Comparison of ENCODE assay signal across 8 cellular contexts in genomic region chr16:1645914-1646525, GRCh38. TPM values are rescaled to one million over a fixed set of nuclear protein-coding genes. Genes with fewer than 3 reads are reported as not detected.
DNase-seq lines count a peak whose midpoint lies in the region; TF ChIP-seq lines count a peak whose summit lies in the region.

No MANE protein-coding gene starts in this region.

- H3K4me1 Mint-ChIP-seq in T-helper 1 cell treated with Interleukin-12 subunit alpha and Interleukin-12 subunit beta and Interleukin-4 antibody, amounts not matched to agents 30 μg/mL and 1 μg/mL, for 36 hours (ENCODE audit: low read depth), result peaks cover 19% of the 10 kb centered on the region
- peaks cover 17% of the 10 kb centered on the region for H3K4me1 Mint-ChIP-seq in MCF 10A (ENCODE audit: insufficient read depth, unreplicated experiment)
- H3K4me1 Mint-ChIP-seq in endothelial cell (ENCODE audit: unreplicated experiment), result peaks cover 16% of the 10 kb centered on the region

- H3K9me3 Mint-ChIP-seq in T-helper 1 cell treated with Interleukin-12 subunit alpha and Interleukin-12 subunit beta and Interleukin-4 antibody, amounts not matched to agents 30 μg/mL and 1 μg/mL, for 36 hours, result no peaks in the 10 kb centered on the region
- H3K9me3 Mint-ChIP-seq in MCF 10A (ENCODE audit: unreplicated experiment) (no peaks in the 10 kb centered on the region), endothelial cell (ENCODE audit: unreplicated experiment) (no peaks in the 10 kb centered on the region)

- no peaks in the 10 kb centered on the region for H3K27me3 Mint-ChIP-seq in T-helper 1 cell treated with Interleukin-12 subunit alpha and Interleukin-12 subunit beta and Interleukin-4 antibody, amounts not matched to agents 30 μg/mL and 1 μg/mL, for 36 hours (ENCODE audit: low read depth)
- no peaks in the 10 kb centered on the region for H3K27me3 Mint-ChIP-seq in MCF 10A (ENCODE audit: insufficient read depth, unreplicated experiment)
- no peaks in the 10 kb centered on the region for H3K27me3 Mint-ChIP-seq in endothelial cell (ENCODE audit: unreplicated experiment)

- POLR2A ChIA-PET in MCF 10A (lab: Yijun Ruan, JAX), result interaction anchor here (0.8 to 1.7 kb wide), 3 partner anchors 32 to 60 kb away, joined by 5 to 7 read pairs (median 5); partner anchors contain the start of genes JPT2 and MAPK8IP3

- TF ChIP-seq CTCF in MCF 10A (IDR thresholded peaks at IDR 0.05; ENCODE audit: unreplicated experiment), result no peak
- no peak for TF ChIP-seq CTCF in endothelial cell (IDR thresholded peaks at IDR 0.05; ENCODE audit: unreplicated experiment)

- H3K4me3 Mint-ChIP-seq in T-helper 1 cell treated with Interleukin-12 subunit alpha and Interleukin-12 subunit beta and Interleukin-4 antibody, amounts not matched to agents 30 μg/mL and 1 μg/mL, for 36 hours, result peak overlapping the region; percentile 32
- H3K4me3 Mint-ChIP-seq in MCF 10A (ENCODE audit: unreplicated experiment) (no peak overlapping the region), endothelial cell (ENCODE audit: unreplicated experiment) (no peak overlapping the region)

- no TSS peak for BruUV-seq in MCF 10A (replicated peaks; lab: Mats Ljungman, UMichigan)

- intact Hi-C loops in MCF 10A (cut with micrococcal nuclease), result no loop called here

- CTCF ChIA-PET in MCF 10A (lab: Yijun Ruan, JAX), result no interaction called here

- H3K27ac Mint-ChIP-seq in T-helper 1 cell treated with Interleukin-12 subunit alpha and Interleukin-12 subunit beta and Interleukin-4 antibody, amounts not matched to agents 30 μg/mL and 1 μg/mL, for 36 hours, result peak overlapping the region; percentile 69
- H3K27ac Mint-ChIP-seq in MCF 10A (ENCODE audit: low read depth, unreplicated experiment) (peak overlapping the region; percentile 1), endothelial cell (ENCODE audit: unreplicated experiment) (no peak overlapping the region)

- DNase-seq in GF-D8 (lab: John Stamatoyannopoulos, UW), result peak; percentile 2
- peak; percentile 62 for DNase-seq in MCF 10A (ENCODE audit: unreplicated experiment)
- peak; percentile 47 for DNase-seq in stimulated activated CD4-positive, alpha-beta T cell treated with anti-CD3 and anti-CD28 coated beads, Interleukin-2, amount 100 ng/mL, for 4 hours (ENCODE audit: low read depth)
- DNase-seq in endothelial cell (ENCODE audit: low spot score), result no peak
- no peak for DNase-seq in mesenteric fat pad (ENCODE audit: low spot score)
- no peak for DNase-seq in kidney glomerular epithelial cell (lab: John Stamatoyannopoulos, UW)
- no peak for DNase-seq in NCI-H1694 (lab: John Stamatoyannopoulos, UW)

- H3K36me3 Mint-ChIP-seq in T-helper 1 cell treated with Interleukin-12 subunit alpha and Interleukin-12 subunit beta and Interleukin-4 antibody, amounts not matched to agents 30 μg/mL and 1 μg/mL, for 36 hours (ENCODE audit: low read depth), result peaks cover 45% of the 10 kb centered on the region
- H3K36me3 Mint-ChIP-seq in MCF 10A (ENCODE audit: insufficient read depth, unreplicated experiment), result peaks cover 73% of the 10 kb centered on the region
- peaks cover 51% of the 10 kb centered on the region for H3K36me3 Mint-ChIP-seq in endothelial cell (ENCODE audit: low read depth, unreplicated experiment)

RNA-seq across cellular contexts. Expression of gene JPT2, which starts 32.1 kb away (rescaled TPM):
- total RNA-seq in MCF 10A (2022) (111 and 131 TPM in 2 replicates), endothelial cell (ENCODE audit: unreplicated experiment) (180 TPM), mesenteric fat pad (39.0 TPM)

RNA-seq across cellular contexts. Expression of gene CRAMP1, which starts 33.9 kb away (rescaled TPM):
- total RNA-seq in MCF 10A (2022) (21.8 and 26.3 TPM in 2 replicates), endothelial cell (ENCODE audit: unreplicated experiment) (46.8 TPM), mesenteric fat pad (15.4 TPM)

RNA-seq across cellular contexts. Expression of gene IFT140, which starts 34.1 kb away (rescaled TPM):
- 18.6 and 19.7 TPM in 2 replicates for total RNA-seq in MCF 10A (2022)
- 39.9 TPM for total RNA-seq in endothelial cell (ENCODE audit: unreplicated experiment)
- 12.7 TPM for total RNA-seq in mesenteric fat pad

RNA-seq across cellular contexts. Expression of gene MAPK8IP3, which starts 60.0 kb away (rescaled TPM):
- total RNA-seq in MCF 10A (2022) (77.4 and 86.6 TPM in 2 replicates), endothelial cell (ENCODE audit: unreplicated experiment) (147 TPM), mesenteric fat pad (55.6 TPM)

Comparison
In these comparisons a context has a peak if more than half of its experiments do, and no peak if none do; other contexts are left out.
1. DNase-seq: peak in GF-D8 (single experiment), MCF 10A (single experiment) and stimulated activated CD4-positive, alpha-beta T cell treated with anti-CD3 and anti-CD28 coated beads, Interleukin-2, amount 100 ng/mL, for 4 hours (single experiment); none in endothelial cell (single experiment), mesenteric fat pad (single experiment), kidney glomerular epithelial cell (single experiment) and NCI-H1694 (single experiment).